2 cellular contexts compared by ENCODE assay signal in the genomic region with DNA sequence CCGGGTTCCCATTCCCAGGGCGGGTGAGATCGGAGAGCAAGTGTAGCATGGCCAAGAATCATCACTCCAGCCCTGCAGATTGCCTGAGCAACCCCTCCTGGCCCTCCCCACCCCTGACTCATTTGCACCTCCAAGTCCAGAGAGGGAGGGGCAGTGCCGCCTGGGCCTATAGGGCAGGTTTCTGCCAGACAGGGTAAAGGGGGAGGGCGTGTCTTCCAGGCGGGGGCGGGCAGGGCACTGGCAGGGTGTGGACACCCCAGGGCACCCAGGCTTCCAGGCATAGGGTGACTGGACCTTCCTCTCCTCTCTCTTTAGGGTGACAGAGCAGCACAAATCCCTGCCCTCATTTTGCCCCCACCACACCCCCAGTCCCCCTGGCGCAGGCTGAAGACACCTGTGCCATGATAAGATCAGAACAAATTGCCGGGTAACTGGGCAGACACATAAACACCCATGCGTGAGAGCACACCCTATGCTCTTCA.
TF ChIP-seq lines count a peak whose summit lies in the region.

No MANE protein-coding gene starts in this region.

TF ChIP-seq in HepG2, 621 proteins besides CTCF, POLR2A, EP300 and RAD21:
- no peak for TF ChIP-seq RAD51 (IDR thresholded peaks at IDR 0.05; ENCODE audit: borderline replicate concordance)
- no peak for TF ChIP-seq HNRNPLL (IDR thresholded peaks at IDR 0.05; ENCODE audit: low read depth, low read length, poor library complexity, severe bottlenecking)
- no peak for TF ChIP-seq ZNF432 (CRISPR knock-in tag; IDR thresholded peaks at IDR 0.05; ENCODE audit: borderline replicate concordance)
- no peak for TF ChIP-seq CENPT (CRISPR knock-in tag; IDR thresholded peaks at IDR 0.05; ENCODE audit: low read depth)
- TF ChIP-seq KDM1A (CRISPR knock-in tag; IDR thresholded peaks at IDR 0.05), result no peak
- TF ChIP-seq, protein P1, sequence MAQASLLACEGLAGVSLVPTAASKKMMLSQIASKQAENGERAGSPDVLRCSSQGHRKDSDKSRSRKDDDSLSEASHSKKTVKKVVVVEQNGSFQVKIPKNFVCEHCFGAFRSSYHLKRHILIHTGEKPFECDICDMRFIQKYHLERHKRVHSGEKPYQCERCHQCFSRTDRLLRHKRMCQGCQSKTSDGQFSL (CRISPR knock-in tag; IDR thresholded peaks at IDR 0.05), result no peak
- no peak for TF ChIP-seq KLF9 (CRISPR knock-in tag; IDR thresholded peaks at IDR 0.05; ENCODE audit: low read depth)
- TF ChIP-seq EEA1 (CRISPR knock-in tag; IDR thresholded peaks at IDR 0.05; ENCODE audit: borderline replicate concordance), result no peak
- no peak for TF ChIP-seq ZFP36L2 (CRISPR knock-in tag; IDR thresholded peaks at IDR 0.05)
- no peak for TF ChIP-seq AKAP8 (CRISPR knock-in tag; IDR thresholded peaks at IDR 0.05)
- TF ChIP-seq, protein P2, sequence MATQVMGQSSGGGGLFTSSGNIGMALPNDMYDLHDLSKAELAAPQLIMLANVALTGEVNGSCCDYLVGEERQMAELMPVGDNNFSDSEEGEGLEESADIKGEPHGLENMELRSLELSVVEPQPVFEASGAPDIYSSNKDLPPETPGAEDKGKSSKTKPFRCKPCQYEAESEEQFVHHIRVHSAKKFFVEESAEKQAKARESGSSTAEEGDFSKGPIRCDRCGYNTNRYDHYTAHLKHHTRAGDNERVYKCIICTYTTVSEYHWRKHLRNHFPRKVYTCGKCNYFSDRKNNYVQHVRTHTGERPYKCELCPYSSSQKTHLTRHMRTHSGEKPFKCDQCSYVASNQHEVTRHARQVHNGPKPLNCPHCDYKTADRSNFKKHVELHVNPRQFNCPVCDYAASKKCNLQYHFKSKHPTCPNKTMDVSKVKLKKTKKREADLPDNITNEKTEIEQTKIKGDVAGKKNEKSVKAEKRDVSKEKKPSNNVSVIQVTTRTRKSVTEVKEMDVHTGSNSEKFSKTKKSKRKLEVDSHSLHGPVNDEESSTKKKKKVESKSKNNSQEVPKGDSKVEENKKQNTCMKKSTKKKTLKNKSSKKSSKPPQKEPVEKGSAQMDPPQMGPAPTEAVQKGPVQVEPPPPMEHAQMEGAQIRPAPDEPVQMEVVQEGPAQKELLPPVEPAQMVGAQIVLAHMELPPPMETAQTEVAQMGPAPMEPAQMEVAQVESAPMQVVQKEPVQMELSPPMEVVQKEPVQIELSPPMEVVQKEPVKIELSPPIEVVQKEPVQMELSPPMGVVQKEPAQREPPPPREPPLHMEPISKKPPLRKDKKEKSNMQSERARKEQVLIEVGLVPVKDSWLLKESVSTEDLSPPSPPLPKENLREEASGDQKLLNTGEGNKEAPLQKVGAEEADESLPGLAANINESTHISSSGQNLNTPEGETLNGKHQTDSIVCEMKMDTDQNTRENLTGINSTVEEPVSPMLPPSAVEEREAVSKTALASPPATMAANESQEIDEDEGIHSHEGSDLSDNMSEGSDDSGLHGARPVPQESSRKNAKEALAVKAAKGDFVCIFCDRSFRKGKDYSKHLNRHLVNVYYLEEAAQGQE (IDR thresholded peaks at IDR 0.05; ENCODE audit: borderline replicate concordance in 1 of 2, low read depth in 1 of 2, low read length in 2 of 2), result no peak
- no peak for TF ChIP-seq YEATS2 (CRISPR knock-in tag; IDR thresholded peaks at IDR 0.05; ENCODE audit: borderline replicate concordance)
- no peak for TF ChIP-seq ZNF124 (CRISPR knock-in tag; IDR thresholded peaks at IDR 0.05)
TF ChIP-seq in HepG2: peak in this region for 0.

TF ChIP-seq in GM23338, 12 proteins besides CTCF, POLR2A, EP300 and RAD21:
- TF ChIP-seq, protein P2 (IDR thresholded peaks at IDR 0.05; ENCODE audit: unreplicated experiment), result no peak
- no peak for TF ChIP-seq STAT1 (IDR thresholded peaks at IDR 0.05; ENCODE audit: unreplicated experiment)
- TF ChIP-seq POLR2AphosphoS5 (IDR thresholded peaks at IDR 0.05; ENCODE audit: low read depth), result no peak
- TF ChIP-seq NANOG (IDR thresholded peaks at IDR 0.05; ENCODE audit: borderline replicate concordance), result no peak
- no peak for TF ChIP-seq JUNB (IDR thresholded peaks at IDR 0.05; ENCODE audit: unreplicated experiment)
- no peak for TF ChIP-seq EZH2 (IDR thresholded peaks at IDR 0.05; ENCODE audit: low read depth, unreplicated experiment)
- TF ChIP-seq EZH2phosphoT487 (IDR thresholded peaks at IDR 0.05; ENCODE audit: unreplicated experiment), result no peak
- no peak for TF ChIP-seq CREB1 (CRISPR knock-in tag; IDR thresholded peaks at IDR 0.05; ENCODE audit: low read depth)
- TF ChIP-seq, protein P3, sequence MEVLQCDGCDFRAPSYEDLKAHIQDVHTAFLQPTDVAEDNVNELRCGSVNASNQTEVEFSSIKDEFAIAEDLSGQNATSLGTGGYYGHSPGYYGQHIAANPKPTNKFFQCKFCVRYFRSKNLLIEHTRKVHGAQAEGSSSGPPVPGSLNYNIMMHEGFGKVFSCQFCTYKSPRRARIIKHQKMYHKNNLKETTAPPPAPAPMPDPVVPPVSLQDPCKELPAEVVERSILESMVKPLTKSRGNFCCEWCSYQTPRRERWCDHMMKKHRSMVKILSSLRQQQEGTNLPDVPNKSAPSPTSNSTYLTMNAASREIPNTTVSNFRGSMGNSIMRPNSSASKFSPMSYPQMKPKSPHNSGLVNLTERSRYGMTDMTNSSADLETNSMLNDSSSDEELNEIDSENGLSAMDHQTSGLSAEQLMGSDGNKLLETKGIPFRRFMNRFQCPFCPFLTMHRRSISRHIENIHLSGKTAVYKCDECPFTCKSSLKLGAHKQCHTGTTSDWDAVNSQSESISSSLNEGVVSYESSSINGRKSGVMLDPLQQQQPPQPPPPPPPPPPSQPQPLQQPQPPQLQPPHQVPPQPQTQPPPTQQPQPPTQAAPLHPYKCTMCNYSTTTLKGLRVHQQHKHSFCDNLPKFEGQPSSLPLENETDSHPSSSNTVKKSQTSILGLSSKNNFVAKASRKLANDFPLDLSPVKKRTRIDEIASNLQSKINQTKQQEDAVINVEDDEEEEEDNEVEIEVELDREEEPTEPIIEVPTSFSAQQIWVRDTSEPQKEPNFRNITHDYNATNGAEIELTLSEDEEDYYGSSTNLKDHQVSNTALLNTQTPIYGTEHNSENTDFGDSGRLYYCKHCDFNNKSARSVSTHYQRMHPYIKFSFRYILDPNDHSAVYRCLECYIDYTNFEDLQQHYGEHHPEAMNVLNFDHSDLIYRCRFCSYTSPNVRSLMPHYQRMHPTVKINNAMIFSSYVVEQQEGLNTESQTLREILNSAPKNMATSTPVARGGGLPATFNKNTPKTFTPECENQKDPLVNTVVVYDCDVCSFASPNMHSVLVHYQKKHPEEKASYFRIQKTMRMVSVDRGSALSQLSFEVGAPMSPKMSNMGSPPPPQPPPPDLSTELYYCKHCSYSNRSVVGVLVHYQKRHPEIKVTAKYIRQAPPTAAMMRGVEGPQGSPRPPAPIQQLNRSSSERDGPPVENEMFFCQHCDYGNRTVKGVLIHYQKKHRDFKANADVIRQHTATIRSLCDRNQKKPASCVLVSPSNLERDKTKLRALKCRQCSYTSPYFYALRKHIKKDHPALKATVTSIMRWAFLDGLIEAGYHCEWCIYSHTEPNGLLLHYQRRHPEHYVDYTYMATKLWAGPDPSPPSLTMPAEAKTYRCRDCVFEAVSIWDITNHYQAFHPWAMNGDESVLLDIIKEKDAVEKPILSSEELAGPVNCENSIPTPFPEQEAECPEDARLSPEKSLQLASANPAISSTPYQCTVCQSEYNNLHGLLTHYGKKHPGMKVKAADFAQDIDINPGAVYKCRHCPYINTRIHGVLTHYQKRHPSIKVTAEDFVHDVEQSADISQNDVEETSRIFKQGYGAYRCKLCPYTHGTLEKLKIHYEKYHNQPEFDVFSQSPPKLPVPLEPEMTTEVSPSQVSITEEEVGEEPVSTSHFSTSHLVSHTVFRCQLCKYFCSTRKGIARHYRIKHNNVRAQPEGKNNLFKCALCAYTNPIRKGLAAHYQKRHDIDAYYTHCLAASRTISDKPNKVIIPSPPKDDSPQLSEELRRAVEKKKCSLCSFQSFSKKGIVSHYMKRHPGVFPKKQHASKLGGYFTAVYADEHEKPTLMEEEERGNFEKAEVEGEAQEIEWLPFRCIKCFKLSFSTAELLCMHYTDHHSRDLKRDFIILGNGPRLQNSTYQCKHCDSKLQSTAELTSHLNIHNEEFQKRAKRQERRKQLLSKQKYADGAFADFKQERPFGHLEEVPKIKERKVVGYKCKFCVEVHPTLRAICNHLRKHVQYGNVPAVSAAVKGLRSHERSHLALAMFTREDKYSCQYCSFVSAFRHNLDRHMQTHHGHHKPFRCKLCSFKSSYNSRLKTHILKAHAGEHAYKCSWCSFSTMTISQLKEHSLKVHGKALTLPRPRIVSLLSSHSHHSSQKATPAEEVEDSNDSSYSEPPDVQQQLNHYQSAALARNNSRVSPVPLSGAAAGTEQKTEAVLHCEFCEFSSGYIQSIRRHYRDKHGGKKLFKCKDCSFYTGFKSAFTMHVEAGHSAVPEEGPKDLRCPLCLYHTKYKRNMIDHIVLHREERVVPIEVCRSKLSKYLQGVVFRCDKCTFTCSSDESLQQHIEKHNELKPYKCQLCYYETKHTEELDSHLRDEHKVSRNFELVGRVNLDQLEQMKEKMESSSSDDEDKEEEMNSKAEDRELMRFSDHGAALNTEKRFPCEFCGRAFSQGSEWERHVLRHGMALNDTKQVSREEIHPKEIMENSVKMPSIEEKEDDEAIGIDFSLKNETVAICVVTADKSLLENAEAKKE (CRISPR knock-in tag; IDR thresholded peaks at IDR 0.05), result no peak
- TF ChIP-seq, protein P4, sequence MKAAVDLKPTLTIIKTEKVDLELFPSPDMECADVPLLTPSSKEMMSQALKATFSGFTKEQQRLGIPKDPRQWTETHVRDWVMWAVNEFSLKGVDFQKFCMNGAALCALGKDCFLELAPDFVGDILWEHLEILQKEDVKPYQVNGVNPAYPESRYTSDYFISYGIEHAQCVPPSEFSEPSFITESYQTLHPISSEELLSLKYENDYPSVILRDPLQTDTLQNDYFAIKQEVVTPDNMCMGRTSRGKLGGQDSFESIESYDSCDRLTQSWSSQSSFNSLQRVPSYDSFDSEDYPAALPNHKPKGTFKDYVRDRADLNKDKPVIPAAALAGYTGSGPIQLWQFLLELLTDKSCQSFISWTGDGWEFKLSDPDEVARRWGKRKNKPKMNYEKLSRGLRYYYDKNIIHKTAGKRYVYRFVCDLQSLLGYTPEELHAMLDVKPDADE (IDR thresholded peaks at IDR 0.05), result no peak
- no peak for TF ChIP-seq ZNF331 (CRISPR knock-in tag; IDR thresholded peaks at IDR 0.05; ENCODE audit: low read depth)
- no peak for TF ChIP-seq ZNF114 (CRISPR knock-in tag; IDR thresholded peaks at IDR 0.05)
